8 cellular contexts compared by ENCODE assay signal in genomic region chr19:35040826-35041547, GRCh38.
DNase-seq lines count a peak whose midpoint lies in the region; ATAC-seq and FAIRE-seq lines count a peak whose summit lies in the region.

No MANE protein-coding gene starts in this region.

- peaks cover 34% of the 10 kb centered on the region for H3K4me1 Mint-ChIP-seq in activated naive CD8-positive, alpha-beta T cell (ENCODE audit: low read depth)

- no peaks in the 10 kb centered on the region for H3K9me3 Mint-ChIP-seq in activated naive CD8-positive, alpha-beta T cell (ENCODE audit: low read depth)

- no peaks in the 10 kb centered on the region for H3K36me3 Mint-ChIP-seq in activated naive CD8-positive, alpha-beta T cell

- DNase-seq in HUDEP-2 (lab: John Stamatoyannopoulos, UW; ENCODE audit: unreplicated experiment in 76 of 76): peak in 67 of 76 experiments; percentile 12 to 83 (median 57)
- DNase-seq in hippocampal formation (lab: John Stamatoyannopoulos, UW): peak; percentile 33 to 66
- DNase-seq in putamen (ENCODE audit: low spot score): peak; percentile 70
- DNase-seq in urothelium cell line (ENCODE audit: low spot score): no peak
- no peak for DNase-seq in NK-92 (lab: John Stamatoyannopoulos, UW; ENCODE audit: unreplicated experiment)

- ATAC-seq in HG03108 (IDR thresholded peaks at IDR 0.05; ENCODE audit: unreplicated experiment) (no peak), GM21737 (IDR thresholded peaks at IDR 0.05; ENCODE audit: unreplicated experiment) (no peak)

- no peaks in the 10 kb centered on the region for H3K27me3 Mint-ChIP-seq in activated naive CD8-positive, alpha-beta T cell

- peak overlapping the region; percentile 69 for H3K4me3 Mint-ChIP-seq in activated naive CD8-positive, alpha-beta T cell

- H3K27ac Mint-ChIP-seq in activated naive CD8-positive, alpha-beta T cell: peak overlapping the region; percentile 76

- FAIRE-seq in urothelium cell line (lab: Jason Lieb, UNC): no peak

Comparison
In these comparisons a context has a peak if more than half of its experiments do, and no peak if none do; other contexts are left out.
1. DNase-seq: peak in HUDEP-2 (67 of 76), hippocampal formation (2 of 2) and putamen (single experiment); none in urothelium cell line (single experiment) and NK-92 (single experiment).